ENCODE assay signal across 2 cellular contexts in the genomic region with DNA sequence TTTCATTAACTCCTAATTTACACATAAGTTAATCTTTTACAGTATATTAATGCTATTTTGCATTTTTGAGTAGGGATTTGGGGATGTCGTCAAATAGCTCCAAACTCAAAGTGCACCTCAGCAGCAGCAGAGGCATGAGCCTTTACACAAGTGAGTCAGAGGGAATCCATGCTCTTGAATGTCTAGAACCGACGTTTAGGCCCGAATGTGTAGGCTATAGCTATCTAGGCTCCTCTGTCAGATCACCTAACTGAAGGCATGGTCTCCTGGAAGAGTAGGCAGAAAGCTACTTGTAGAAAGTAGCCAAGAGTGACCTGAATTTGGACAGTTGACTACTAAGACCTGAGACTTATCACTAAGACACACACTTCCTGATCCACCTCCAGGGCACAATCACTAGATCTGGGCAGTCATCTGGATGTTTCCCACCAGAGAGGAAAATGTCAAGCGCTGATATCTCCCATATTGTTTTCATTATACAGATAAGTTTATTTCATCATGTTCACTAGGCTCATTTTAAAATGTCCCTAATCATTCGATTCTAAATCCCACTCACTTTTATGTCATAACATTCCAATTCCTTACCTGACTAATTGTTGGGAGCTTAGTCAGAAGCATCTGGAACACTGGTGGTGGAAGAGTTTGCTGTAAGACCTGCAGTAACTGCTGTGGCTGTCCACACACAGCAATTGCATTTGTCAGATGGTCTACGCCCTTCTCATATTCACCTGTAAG.
TF ChIP-seq lines count a peak whose summit lies in the region.

No MANE protein-coding gene starts in this region.

TF ChIP-seq in K562, 482 proteins besides CTCF, POLR2A, EP300 and RAD21 (continues in another document):
- TF ChIP-seq SMARCB1 (IDR thresholded peaks at IDR 0.05; ENCODE audit: insufficient read length, low read depth) (no peak), LARP7 (IDR thresholded peaks at IDR 0.05) (no peak), IRF2 (CRISPR knock-in tag; IDR thresholded peaks at IDR 0.05) (no peak), KDM1A (IDR thresholded peaks at IDR 0.05) (peak in 1 of 2 experiments; percentile 5; a peak in 1 of 4 replicates), SRSF3 (IDR thresholded peaks at IDR 0.05; ENCODE audit: insufficient read depth, low read length) (no peak), RHOXF2B (CRISPR knock-in tag; conservative IDR thresholded peaks at IDR 0.05) (0 out of 2 replicates have a peak, but pooled peaks have one; percentile 62), ZFP1 (CRISPR knock-in tag; IDR thresholded peaks at IDR 0.05) (no peak), SMAD4 (CRISPR knock-in tag; conservative IDR thresholded peaks at IDR 0.05) (peak; percentile 74), HDAC1 (IDR thresholded peaks at IDR 0.05) (peak in 1 of 2 experiments; percentile 43; a peak in 1 of 4 replicates), ZNF143 (CRISPR knock-in tag; IDR thresholded peaks at IDR 0.05) (no peak), NEUROD1 (IDR thresholded peaks at IDR 0.05; ENCODE audit: borderline replicate concordance, low read depth, low read length, partially characterized antibody) (peak; percentile 50), FOSL1 (tag; conservative IDR thresholded peaks at IDR 0.05) (peak; percentile 53), NFIX (CRISPR knock-in tag; IDR thresholded peaks at IDR 0.05; ENCODE audit: low read depth) (no peak), ATF3 (IDR thresholded peaks at IDR 0.05) (peak; percentile 73), ATF3 (CRISPR knock-in tag; conservative IDR thresholded peaks at IDR 0.05) (no peak), CBX8 (IDR thresholded peaks at IDR 0.05; ENCODE audit: borderline replicate concordance, extremely low read depth, low read depth, low read length, poor library complexity, severe bottlenecking) (no peak)
- TF ChIP-seq, protein P1, sequence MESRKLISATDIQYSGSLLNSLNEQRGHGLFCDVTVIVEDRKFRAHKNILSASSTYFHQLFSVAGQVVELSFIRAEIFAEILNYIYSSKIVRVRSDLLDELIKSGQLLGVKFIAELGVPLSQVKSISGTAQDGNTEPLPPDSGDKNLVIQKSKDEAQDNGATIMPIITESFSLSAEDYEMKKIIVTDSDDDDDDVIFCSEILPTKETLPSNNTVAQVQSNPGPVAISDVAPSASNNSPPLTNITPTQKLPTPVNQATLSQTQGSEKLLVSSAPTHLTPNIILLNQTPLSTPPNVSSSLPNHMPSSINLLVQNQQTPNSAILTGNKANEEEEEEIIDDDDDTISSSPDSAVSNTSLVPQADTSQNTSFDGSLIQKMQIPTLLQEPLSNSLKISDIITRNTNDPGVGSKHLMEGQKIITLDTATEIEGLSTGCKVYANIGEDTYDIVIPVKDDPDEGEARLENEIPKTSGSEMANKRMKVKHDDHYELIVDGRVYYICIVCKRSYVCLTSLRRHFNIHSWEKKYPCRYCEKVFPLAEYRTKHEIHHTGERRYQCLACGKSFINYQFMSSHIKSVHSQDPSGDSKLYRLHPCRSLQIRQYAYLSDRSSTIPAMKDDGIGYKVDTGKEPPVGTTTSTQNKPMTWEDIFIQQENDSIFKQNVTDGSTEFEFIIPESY (CRISPR knock-in tag; IDR thresholded peaks at IDR 0.05) = peak; percentile 25; the same call in 1 of the 2 replicates

TF ChIP-seq in HepG2, 621 proteins besides CTCF, POLR2A, EP300 and RAD21:
- TF ChIP-seq ARNTL (CRISPR knock-in tag; IDR thresholded peaks at IDR 0.05) (no peak), POLR2G (IDR thresholded peaks at IDR 0.05; ENCODE audit: low read depth, low read length) (0 out of 2 replicates have a peak, but pooled peaks have one; percentile 23), RBM22 (optimal IDR thresholded peaks at IDR 0.05; ENCODE audit: low read length) (peak; percentile 38)
